In genomic region chr20:55348201-55348600, GRCh38 we compare ENCODE assay signal across 22 cellular contexts.
DNase-seq lines count a peak whose midpoint lies in the region; ATAC-seq, FAIRE-seq and TF ChIP-seq lines count a peak whose summit lies in the region.
"Had no signal": no experiment of that assay in that cellular context is flagged by ENCODE, and none has a peak within 500 bp of the region (broad histone marks: within the 10 kb centered on the region; RNA-seq: fewer than 3 reads in every experiment).

No MANE protein-coding gene starts in this region.

- H3K23me2 ChIP-seq in H9 (ENCODE audit: insufficient read length, low read depth, low read length, poor library complexity, severe bottlenecking) (no peaks in the 10 kb centered on the region), H1 (ENCODE audit: low read depth, low read length) (no peaks in the 10 kb centered on the region)

- no peak for ATAC-seq in GM19463 (IDR thresholded peaks at IDR 0.05; ENCODE audit: unreplicated experiment)
- ATAC-seq: A549; CD8-positive, alpha-beta T cell had no signal

- H2BK20ac ChIP-seq in H9 (ENCODE audit: low read depth, low read length, poor library complexity, severe bottlenecking) (no peak overlapping the region), H1 (ENCODE audit: low read length) (no peak overlapping the region)

- H3K4ac ChIP-seq in H9 (ENCODE audit: low read depth, low read length) (no peak overlapping the region), H1 (replicated peaks; ENCODE audit: insufficient read length, low read depth, low read length) (no peak overlapping the region)

- DNase-seq in H9: no peak
- DNase-seq in H1 (ENCODE audit: low read depth in 1 of 2, low spot score in 2 of 2): no peak
- no peak for DNase-seq in neural progenitor cell (ENCODE audit: low spot score)
- DNase-seq in nephron progenitor cell: no peak
- no peak for DNase-seq in hippocampal formation (lab: John Stamatoyannopoulos, UW)
- DNase-seq: AML-193; Caco-2; Calu3; CD4-positive, alpha-beta T cell; CD8-positive, alpha-beta T cell; DMS79 treated with DMSO at 0.1 percent for 48 hours; GF-D8 had no signal

- WGBS in H9 (ENCODE audit: extremely low coverage, insufficient read length, low lambda C conversion rate): no CpG with 5 or more reads among the region's 5 CpGs
- WGBS in H1 (ENCODE audit: extremely low coverage in 1 of 2, insufficient coverage in 1 of 2, insufficient read length in 1 of 2, insufficient replicate concordance in 2 of 2, low coverage in 1 of 2, low lambda C conversion rate in 2 of 2, missing lambda C conversion rate in 1 of 2), 2 experiments: 94% methylated on average over 5 of the region's 5 CpGs; no CpG with 5 or more reads in 1 of the 2 experiments

- H3K4me1 Mint-ChIP-seq in H9 (no peaks in the 10 kb centered on the region), neural progenitor cell (no peaks in the 10 kb centered on the region), nephron progenitor cell (peaks cover 9% of the 10 kb centered on the region)
- H3K4me1 Mint-ChIP-seq: B cell had no signal

- no peaks in the 10 kb centered on the region for H4K20me1 ChIP-seq in H9 (ENCODE audit: control insufficient read depth, insufficient read depth, insufficient read length)
- no peaks in the 10 kb centered on the region for H4K20me1 ChIP-seq in H1 (replicated peaks in 1 of 2; ENCODE audit: control insufficient read depth in 1 of 2, insufficient read depth in 2 of 2, low read length in 2 of 2)
- H4K20me1 ChIP-seq in neural progenitor cell (ENCODE audit: low read depth): no peaks in the 10 kb centered on the region
- H4K20me1 ChIP-seq: BLaER1 treated with 17β-estradiol and CSF1 and Interleukin-3, amounts not matched to agents 10 nM and 100 nM had no signal

- H2BK12ac ChIP-seq in H9 (ENCODE audit: insufficient read length, low read depth, low read length) (no peak overlapping the region), H1 (ENCODE audit: low read depth, low read length) (no peak overlapping the region)

- TF ChIP-seq RAD21 in H1 (IDR thresholded peaks at IDR 0.05 in 1 of 2, conservative IDR thresholded peaks at IDR 0.05 in 1 of 2; ENCODE audit: low read depth in 2 of 2, low read length in 2 of 2): no peak

- H4K5ac ChIP-seq in H9 (ENCODE audit: insufficient read length, low read depth, low read length): no peak overlapping the region
- no peak overlapping the region for H4K5ac ChIP-seq in H1 (ENCODE audit: insufficient read length, low read depth, low read length)

- H4K91ac ChIP-seq in H9 (ENCODE audit: insufficient read length, low read depth, low read length) (no peak overlapping the region), H1 (replicated peaks; ENCODE audit: insufficient read length, low read length) (no peak overlapping the region)

- H3K4me2 ChIP-seq in H9 (ENCODE audit: insufficient read depth, insufficient read length, low read length) (no peak overlapping the region), H1 (ENCODE audit: insufficient read depth in 1 of 2, low read depth in 2 of 2, low read length in 2 of 2) (no peak overlapping the region), neural progenitor cell (no peak overlapping the region)
- H3K4me2 ChIP-seq: A549; BLaER1 treated with 17β-estradiol and CSF1 and Interleukin-3, amounts not matched to agents 10 nM and 100 nM had no signal

- H3K4me3 ChIP-seq in H1 (ENCODE audit: extremely low read depth in 1 of 4, insufficient read depth in 2 of 4, low read depth in 3 of 4, low read length in 4 of 4): no peak overlapping the region
- H3K4me3 ChIP-seq in neural progenitor cell: no peak overlapping the region
- H3K4me3 ChIP-seq: A549; BLaER1 treated with 17β-estradiol and CSF1 and Interleukin-3, amounts not matched to agents 10 nM and 100 nM had no signal

- H3K79me2 ChIP-seq in H9 (ENCODE audit: insufficient read depth, low read length): no peaks in the 10 kb centered on the region
- H3K79me2 ChIP-seq in H1 (ENCODE audit: control insufficient read depth in 1 of 2, insufficient read depth in 2 of 2, low read length in 2 of 2): no peaks in the 10 kb centered on the region
- H3K79me2 ChIP-seq in neural progenitor cell (ENCODE audit: low read depth): no peaks in the 10 kb centered on the region

- H3K9ac ChIP-seq in H9 (ENCODE audit: extremely low read depth, insufficient read length, low read length) (no peak overlapping the region), H1 (replicated peaks in 1 of 4; ENCODE audit: extremely low read depth in 1 of 4, low read depth in 3 of 4, low read length in 3 of 4) (no peak overlapping the region), neural progenitor cell (no peak overlapping the region)
- H3K9ac ChIP-seq: BLaER1 treated with 17β-estradiol and CSF1 and Interleukin-3, amounts not matched to agents 10 nM and 100 nM had no signal

- no peak for TF ChIP-seq EP300 in H1 (IDR thresholded peaks at IDR 0.05; ENCODE audit: borderline replicate concordance in 1 of 2, low read depth in 2 of 2, low read length in 2 of 2)

- H3K14ac ChIP-seq in H9 (ENCODE audit: insufficient read depth, low read length) (no peak overlapping the region), H1 (ENCODE audit: insufficient read length) (no peak overlapping the region)

- no peak for TF ChIP-seq POLR2A in H1 (IDR thresholded peaks at IDR 0.05; ENCODE audit: control extremely low read depth in 1 of 2, low read depth in 2 of 2, low read length in 2 of 2)

- no peaks in the 10 kb centered on the region for H3K27me3 ChIP-seq in H9 (ENCODE audit: insufficient read depth, low read length)
- no peaks in the 10 kb centered on the region for H3K27me3 ChIP-seq in H1 (replicated peaks in 1 of 4; ENCODE audit: control insufficient read depth in 3 of 4, extremely low read depth in 1 of 4, insufficient read depth in 3 of 4, low read length in 3 of 4)
- H3K27me3 ChIP-seq in neural progenitor cell: no peaks in the 10 kb centered on the region
- H3K27me3 ChIP-seq: BLaER1 treated with 17β-estradiol and CSF1 and Interleukin-3, amounts not matched to agents 10 nM and 100 nM had no signal

- H3K27ac ChIP-seq in H9 (ENCODE audit: insufficient read length, low read depth, low read length): no peak overlapping the region
- no peak overlapping the region for H3K27ac ChIP-seq in H1 (ENCODE audit: low read depth, low read length)
- no peak overlapping the region for H3K27ac ChIP-seq in neural progenitor cell
- H3K27ac ChIP-seq: 22Rv1; A549; BLaER1 treated with 17β-estradiol and CSF1 and Interleukin-3, amounts not matched to agents 10 nM and 100 nM; C4-2B had no signal

- H3T11ph ChIP-seq in H9 (ENCODE audit: low read length): no peak overlapping the region

- no peaks in the 10 kb centered on the region for H3K4me1 ChIP-seq in H9 (ENCODE audit: insufficient read depth, low read length)
- no peaks in the 10 kb centered on the region for H3K4me1 ChIP-seq in H1 (replicated peaks in 1 of 4; ENCODE audit: control insufficient read depth in 3 of 4, insufficient read depth in 4 of 4, low read length in 3 of 4)
- H3K4me1 ChIP-seq in neural progenitor cell: no peaks in the 10 kb centered on the region
- H3K4me1 ChIP-seq: A549, Caco-2 had no signal

- H4K8ac ChIP-seq in H9 (replicated peaks; ENCODE audit: insufficient read length, low read depth, low read length) (no peak overlapping the region), H1 (ENCODE audit: extremely low read depth, insufficient read depth, low read length) (no peak overlapping the region)

- no peak overlapping the region for H2AK5ac ChIP-seq in H9 (ENCODE audit: insufficient read length, low read length)
- H2AK5ac ChIP-seq in H1 (ENCODE audit: low read depth, low read length): no peak overlapping the region

- POLR2A ChIA-PET in H1 (lab: Charles Lee; ENCODE audit: partially characterized antibody): no interaction called here

- H3K36me3 Mint-ChIP-seq in H9 (ENCODE audit: insufficient read depth in 1 of 3, low read depth in 3 of 3): peaks cover 0 to 10% (median 0%) of the 10 kb centered on the region in 3 experiments; a peak in 3 of 7 replicates
- H3K36me3 Mint-ChIP-seq in neural progenitor cell: no peaks in the 10 kb centered on the region
- no peaks in the 10 kb centered on the region for H3K36me3 Mint-ChIP-seq in nephron progenitor cell (ENCODE audit: low read depth)
- H3K36me3 Mint-ChIP-seq: CD8-positive, alpha-beta T cell had no signal

- H3K27me3 Mint-ChIP-seq in H9 (ENCODE audit: low read depth) (no peaks in the 10 kb centered on the region; the same call in 1 of the 2 replicates), neural progenitor cell (ENCODE audit: insufficient read depth, low read depth) (peaks cover 10% of the 10 kb centered on the region), nephron progenitor cell (ENCODE audit: low read depth, poor library complexity) (peaks cover 5% of the 10 kb centered on the region)
- H3K27me3 Mint-ChIP-seq: B cell; CD4-positive, alpha-beta T cell had no signal

- TF ChIP-seq CTCF in H9 (conservative IDR thresholded peaks at IDR 0.05) (no peak), H1 (IDR thresholded peaks at IDR 0.05; ENCODE audit: control extremely low read depth in 1 of 3, insufficient read depth in 1 of 3, low read depth in 1 of 3, low read length in 3 of 3) (no peak), neural progenitor cell (IDR thresholded peaks at IDR 0.05) (no peak), nephron progenitor cell (IDR thresholded peaks at IDR 0.05) (no peak)

- H3K9me3 Mint-ChIP-seq in H9 (peaks cover 16 to 17% of the 10 kb centered on the region in 2 experiments), neural progenitor cell (peaks cover 4% of the 10 kb centered on the region), nephron progenitor cell (peaks cover 8% of the 10 kb centered on the region)

- H2AFZ ChIP-seq in H9 (ENCODE audit: low read length): peak overlapping the region; percentile 33
- H2AFZ ChIP-seq in H1 (ENCODE audit: low read length): peak overlapping the region; percentile 60; the same call in 1 of the 2 replicates
- peak overlapping the region; percentile 19 for H2AFZ ChIP-seq in neural progenitor cell (replicated peaks)

- no peak overlapping the region for H2BK120ac ChIP-seq in H9 (ENCODE audit: low read depth, low read length, poor library complexity, severe bottlenecking)
- no peak overlapping the region for H2BK120ac ChIP-seq in H1 (replicated peaks; ENCODE audit: low read depth, low read length)

- H2BK15ac ChIP-seq in H9 (ENCODE audit: low read depth, low read length) (no peak overlapping the region), H1 (ENCODE audit: low read length) (no peak overlapping the region)

- H3K56ac ChIP-seq in H9 (ENCODE audit: insufficient read length, low read depth, low read length) (no peak overlapping the region), H1 (replicated peaks; ENCODE audit: insufficient read length, low read depth, low read length) (no peak overlapping the region)

- no peak overlapping the region for H2BK5ac ChIP-seq in H9 (ENCODE audit: insufficient read length, low read length)
- no peak overlapping the region for H2BK5ac ChIP-seq in H1 (ENCODE audit: low read depth, low read length)

- CTCF ChIA-PET in H1 (lab: Charles Lee; ENCODE audit: partially characterized antibody): interaction anchor here (1.0 kb wide), 1 partner anchor 9 kb away, joined by 4 read pairs; no protein-coding TSS in a partner anchor

- H3F3A ChIP-seq in neural progenitor cell (ENCODE audit: low read depth): no peaks in the 10 kb centered on the region

- H3K36me3 ChIP-seq in H1 (ENCODE audit: control insufficient read depth in 2 of 4, insufficient read depth in 4 of 4, low read length in 3 of 4) (no peaks in the 10 kb centered on the region), neural progenitor cell (no peaks in the 10 kb centered on the region)
- H3K36me3 ChIP-seq: BLaER1 treated with 17β-estradiol and CSF1 and Interleukin-3, amounts not matched to agents 10 nM and 100 nM had no signal

- FAIRE-seq in H1 (lab: Jason Lieb, UNC): no peak
- FAIRE-seq: A549, D721Med, G401.6, GM12891, GM19239 had no signal

- H3K9me3 ChIP-seq in H9 (ENCODE audit: control insufficient read depth, low read depth, low read length) (no peaks in the 10 kb centered on the region), H1 (ENCODE audit: insufficient read depth in 2 of 2, low read depth in 1 of 2, low read length in 1 of 2) (peaks cover 0 to 2% of the 10 kb centered on the region in 2 experiments; a peak in 1 of 4 replicates), neural progenitor cell (ENCODE audit: low read depth) (no peaks in the 10 kb centered on the region)
- H3K9me3 ChIP-seq: A549, Caco-2 had no signal

- H3K27ac Mint-ChIP-seq in H9 (no peak overlapping the region), neural progenitor cell (no peak overlapping the region), nephron progenitor cell (no peak overlapping the region)
- H3K27ac Mint-ChIP-seq: B cell; CD4-positive, alpha-beta T cell; CD8-positive, alpha-beta T cell had no signal

- H3K23ac ChIP-seq in H9 (ENCODE audit: insufficient read length, low read depth, low read length) (no peak overlapping the region), H1 (ENCODE audit: insufficient read length) (no peak overlapping the region)

- no peak overlapping the region for H3K18ac ChIP-seq in H9 (ENCODE audit: insufficient read length, low read depth, low read length)
- no peak overlapping the region for H3K18ac ChIP-seq in H1 (ENCODE audit: extremely low read depth, low read length)

- H3K4me3 Mint-ChIP-seq in H9 (no peak overlapping the region), neural progenitor cell (no peak overlapping the region), nephron progenitor cell (no peak overlapping the region)
- H3K4me3 Mint-ChIP-seq: B cell; CD4-positive, alpha-beta T cell; CD8-positive, alpha-beta T cell had no signal

- H3K79me1 ChIP-seq in H9 (ENCODE audit: insufficient read depth, low read depth, low read length, poor library complexity, severe bottlenecking) (no peaks in the 10 kb centered on the region), H1 (ENCODE audit: low read depth, low read length) (no peaks in the 10 kb centered on the region)
